In the genomic region with DNA sequence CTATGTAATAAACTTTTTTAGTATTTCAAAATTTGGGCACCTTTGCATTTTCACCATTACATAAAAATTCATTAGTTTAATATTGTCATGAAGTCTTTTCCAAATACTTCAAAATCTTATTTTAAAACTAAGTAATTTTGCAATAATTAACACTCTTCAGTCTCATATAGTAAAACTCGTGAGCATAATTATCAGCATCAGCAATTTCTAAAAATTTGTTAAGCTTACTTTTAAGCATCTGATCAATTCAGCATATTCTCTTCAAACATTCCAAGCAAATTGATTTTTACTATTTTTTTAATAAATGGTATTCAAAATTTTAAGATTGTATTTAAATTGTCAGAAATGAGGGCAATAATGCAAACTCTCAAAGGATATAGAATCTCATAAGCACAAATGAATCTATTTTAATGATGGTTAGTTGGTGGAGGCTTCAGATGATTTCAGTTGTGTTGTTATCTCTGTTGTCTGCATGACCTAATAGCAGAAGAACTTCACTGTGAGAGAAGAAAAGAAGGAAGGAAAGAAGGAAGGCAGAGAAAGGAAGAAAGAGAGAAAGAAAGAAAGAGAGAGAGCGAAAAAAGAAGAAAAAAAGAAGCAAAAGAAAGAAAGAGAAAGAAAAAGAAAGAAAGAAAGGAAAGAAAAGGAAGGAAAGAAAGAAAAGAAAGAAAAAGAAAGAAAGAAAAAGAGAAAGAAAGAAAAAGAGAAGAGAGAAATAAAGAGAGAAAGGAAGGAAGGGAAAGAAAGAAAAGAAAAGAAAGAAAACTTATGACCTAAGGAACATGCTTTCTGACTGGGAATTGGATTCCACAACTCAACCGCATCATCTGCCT, we compare ENCODE assay signal across 1 cellular context.
TF ChIP-seq lines count a peak whose summit lies in the region.

No MANE protein-coding gene starts in this region.

TF ChIP-seq in IMR-90, 13 proteins besides CTCF, POLR2A, EP300 and RAD21:
- TF ChIP-seq SMC3 (IDR thresholded peaks at IDR 0.05; ENCODE audit: low read depth, low read length): no peak
- TF ChIP-seq MAFK (IDR thresholded peaks at IDR 0.05; ENCODE audit: low read depth, low read length): peak; percentile 10; the same call in 1 of the 2 replicates
